ENCODE assay signal across 1 cellular context in genomic region chr3:5017953-5018531, GRCh38.
TF ChIP-seq lines count a peak whose summit lies in the region.

No MANE protein-coding gene starts in this region.

TF ChIP-seq in GM23338, 12 proteins besides CTCF, POLR2A, EP300 and RAD21 (continued from another document):
- no peak for TF ChIP-seq ZNF462 (CRISPR knock-in tag; IDR thresholded peaks at IDR 0.05)
